11 cellular contexts compared by ENCODE assay signal in genomic region chr14:99838555-99839193, GRCh38. TPM values are rescaled to one million over a fixed set of nuclear protein-coding genes. Genes with fewer than 3 reads are reported as not detected.
A peak's percentile ranks its signal among the peaks of the same experiment; 100 is the strongest.
DNase-seq lines count a peak whose midpoint lies in the region; ATAC-seq and TF ChIP-seq lines count a peak whose summit lies in the region.
"Had no signal": no experiment of that assay in that cellular context is flagged by ENCODE, and none has a peak within 500 bp of the region (broad histone marks: within the 10 kb centered on the region; RNA-seq: fewer than 3 reads in every experiment).

No MANE protein-coding gene starts in this region.

- H3K4me1 Mint-ChIP-seq in activated CD4-positive, alpha-beta T cell treated with anti-CD3 and anti-CD28 coated beads for 36 hours = no peaks in the 10 kb centered on the region
- H3K4me1 Mint-ChIP-seq: activated naive CD8-positive, alpha-beta T cell treated with anti-CD3 and anti-CD28 coated beads, Interleukin-2, amount 10 ng/mL, durations not matched to agents 7 days and 5 days had no signal

- ATAC-seq in activated CD4-positive, alpha-beta T cell treated with anti-CD3 and anti-CD28 coated beads for 36 hours = no peak

- CTCF ChIA-PET in activated CD4-positive, alpha-beta T cell treated with anti-CD3 and anti-CD28 coated beads for 36 hours (lab: Charles Lee) = no interaction called here

- H3K27me3 Mint-ChIP-seq in activated CD4-positive, alpha-beta T cell treated with anti-CD3 and anti-CD28 coated beads for 36 hours = peaks cover 33% of the 10 kb centered on the region

- in situ Hi-C loops in HAP-1 (cut with MboI; ENCODE audit: low sequenced_read_pairs) = no loop called here

- H3K9me3 ChIP-seq in HAP-1 (no peaks in the 10 kb centered on the region), iPS-20b (ENCODE audit: insufficient read depth, low read depth, low read length) (no peaks in the 10 kb centered on the region), WERI-Rb-1 (ENCODE audit: severe bottlenecking) (no peaks in the 10 kb centered on the region)

- no peak overlapping the region for H3K27ac Mint-ChIP-seq in activated CD4-positive, alpha-beta T cell treated with anti-CD3 and anti-CD28 coated beads for 36 hours
- H3K27ac Mint-ChIP-seq: activated naive CD8-positive, alpha-beta T cell treated with anti-CD3 and anti-CD28 coated beads, Interleukin-2, amount 10 ng/mL, durations not matched to agents 7 days and 5 days had no signal

- H3K36me3 ChIP-seq in HAP-1 (replicated peaks) (no peaks in the 10 kb centered on the region), iPS-20b (ENCODE audit: insufficient read depth, low read depth, low read length) (no peaks in the 10 kb centered on the region), WERI-Rb-1 (no peaks in the 10 kb centered on the region)

- H3K4me3 Mint-ChIP-seq in activated CD4-positive, alpha-beta T cell treated with anti-CD3 and anti-CD28 coated beads for 36 hours = no peak overlapping the region
- H3K4me3 Mint-ChIP-seq: activated naive CD8-positive, alpha-beta T cell treated with anti-CD3 and anti-CD28 coated beads, Interleukin-2, amount 10 ng/mL, durations not matched to agents 7 days and 5 days had no signal

- POLR2A ChIA-PET in activated CD4-positive, alpha-beta T cell treated with anti-CD3 and anti-CD28 coated beads for 36 hours (lab: Charles Lee) = no interaction called here

- no peaks in the 10 kb centered on the region for H3K27me3 ChIP-seq in HAP-1 (ENCODE audit: low read depth)
- H3K27me3 ChIP-seq in iPS-20b (ENCODE audit: insufficient read depth, low read length) = no peaks in the 10 kb centered on the region
- H3K27me3 ChIP-seq in WERI-Rb-1 (ENCODE audit: insufficient read depth, low read depth, severe bottlenecking) = no peaks in the 10 kb centered on the region

- intact Hi-C loops in activated CD4-positive, alpha-beta T cell treated with anti-CD3 and anti-CD28 coated beads for 36 hours (cut with DNase I, micrococcal nuclease) = no loop called here

- no peak overlapping the region for H3K9ac ChIP-seq in iPS-20b (ENCODE audit: low read depth, low read length)

- H3K36me3 Mint-ChIP-seq in activated CD4-positive, alpha-beta T cell treated with anti-CD3 and anti-CD28 coated beads for 36 hours (ENCODE audit: low read depth) = no peaks in the 10 kb centered on the region
- H3K36me3 Mint-ChIP-seq: activated naive CD8-positive, alpha-beta T cell treated with anti-CD3 and anti-CD28 coated beads, Interleukin-2, amount 10 ng/mL, durations not matched to agents 7 days and 5 days had no signal

- no peaks in the 10 kb centered on the region for H3K9me3 Mint-ChIP-seq in activated CD4-positive, alpha-beta T cell treated with anti-CD3 and anti-CD28 coated beads for 36 hours (ENCODE audit: low read depth)
- H3K9me3 Mint-ChIP-seq: activated naive CD8-positive, alpha-beta T cell treated with anti-CD3 and anti-CD28 coated beads, Interleukin-2, amount 10 ng/mL, durations not matched to agents 7 days and 5 days had no signal

- TF ChIP-seq CTCF in WI38 (IDR thresholded peaks at IDR 0.05; ENCODE audit: low read depth, low read length) (no peak), WERI-Rb-1 (IDR thresholded peaks at IDR 0.05; ENCODE audit: low read depth, low read length) (no peak)

- H3K4me3 ChIP-seq in HAP-1 = no peak overlapping the region
- H3K4me3 ChIP-seq in WI38 (ENCODE audit: low read depth, low read length) = peak overlapping the region; percentile 29
- peak overlapping the region; percentile 20; the same call in 1 of the 2 replicates for H3K4me3 ChIP-seq in iPS-20b (ENCODE audit: low read length)
- H3K4me3 ChIP-seq in WERI-Rb-1 (ENCODE audit: low read depth, low read length) = no peak overlapping the region

- peak; percentile 47 for DNase-seq in A172 (ENCODE audit: low spot score)
- DNase-seq in HAP-1 (ENCODE audit: low spot score in 2 of 2) = peak; percentile 45 to 49
- DNase-seq in HT-29 (ENCODE audit: low spot score) = no peak
- DNase-seq in activated CD4-positive, alpha-beta T cell treated with anti-CD3 and anti-CD28 coated beads for 36 hours = no peak
- DNase-seq in COLO829 (ENCODE audit: low spot score) = no peak
- DNase-seq in WERI-Rb-1 = no peak
- DNase-seq: activated CD4-positive, alpha-beta T cell treated with anti-CD3 and anti-CD28 coated beads, Interleukin-2, amount 50 U/mL, for 1 hour; activated naive CD8-positive, alpha-beta T cell treated with anti-CD3 and anti-CD28 coated beads, Interleukin-2, amount 10 ng/mL, durations not matched to agents 7 days and 5 days had no signal

- H3K4me1 ChIP-seq in HAP-1 (peaks cover 49% of the 10 kb centered on the region), iPS-20b (ENCODE audit: insufficient read depth, low read length) (peaks cover 24% of the 10 kb centered on the region)

- H3K27ac ChIP-seq in iPS-20b (ENCODE audit: low read length) = no peak overlapping the region
- H3K27ac ChIP-seq in WERI-Rb-1 = no peak overlapping the region
- H3K27ac ChIP-seq: C4-2B had no signal

RNA-seq across cellular contexts. Expression of gene EML1, which starts 45.5 kb away (rescaled TPM):
- total RNA-seq in A172 (2014; rRNA removed; shearing (Covaris generic)) = 6.9 and 12.7 TPM in 2 replicates
- not detected in 2 replicates for total RNA-seq in HT-29 (2014; rRNA removed; shearing (Covaris generic))
- 1 to 10 TPM; 1.7 TPM for total RNA-seq in activated CD4-positive, alpha-beta T cell treated with anti-CD3 and anti-CD28 coated beads for 36 hours

Comparison
In these comparisons a context has a peak if more than half of its experiments do, and no peak if none do; other contexts are left out.
1. DNase-seq: peak in A172 (single experiment) and HAP-1 (2 of 2); none in HT-29 (single experiment), activated CD4-positive, alpha-beta T cell treated with anti-CD3 and anti-CD28 coated beads for 36 hours (single experiment), COLO829 (single experiment) and WERI-Rb-1 (single experiment).
2. H3K4me3 ChIP-seq: peak in WI38 (single experiment) and iPS-20b (single experiment); none in HAP-1 (single experiment) and WERI-Rb-1 (single experiment).